8 cellular contexts compared by ENCODE assay signal in the genomic region with DNA sequence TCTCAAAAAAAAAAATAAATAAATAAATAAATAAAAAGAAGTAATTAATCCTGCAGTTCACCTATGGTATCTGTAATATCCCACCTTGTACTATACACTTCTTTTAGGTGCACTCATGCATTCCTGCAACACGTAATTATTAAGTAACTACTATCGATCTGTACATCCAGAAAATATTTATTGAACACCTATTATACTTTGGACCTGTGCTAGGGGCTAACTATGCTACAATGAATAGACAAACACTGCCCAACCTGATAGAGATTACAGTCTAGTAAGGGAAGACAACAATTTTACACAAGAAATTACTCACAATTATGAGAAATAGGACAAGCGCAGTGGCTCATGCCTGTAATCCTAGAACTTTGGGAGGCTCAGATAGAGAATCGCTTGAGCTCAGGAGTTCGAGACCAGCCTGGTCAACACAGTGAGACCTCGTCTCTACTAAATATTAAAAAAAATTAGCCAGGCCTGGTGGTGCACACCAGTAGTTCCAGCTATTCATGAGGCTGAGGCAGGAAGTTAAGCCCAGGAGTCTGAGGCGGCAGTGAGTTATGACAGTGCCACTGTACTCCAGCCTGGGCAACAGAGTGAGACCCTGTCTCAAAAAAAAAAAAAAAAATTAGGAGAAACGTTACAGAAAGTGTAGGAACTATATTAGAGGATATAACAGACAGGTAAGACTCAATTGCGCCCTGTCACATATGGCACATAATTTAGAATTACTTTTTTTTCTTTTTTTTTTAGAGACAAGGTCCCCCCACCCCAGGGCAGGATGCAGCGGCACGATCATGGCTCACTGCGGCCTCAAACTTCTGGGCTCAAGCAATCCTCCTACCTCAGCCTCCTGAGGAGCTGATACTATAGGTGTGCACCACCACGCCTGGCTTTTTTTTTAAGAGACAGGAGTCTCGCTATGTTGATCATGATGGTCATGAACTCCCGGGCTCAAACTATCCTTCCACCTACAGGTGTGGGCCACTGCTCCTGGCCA. TPM values are rescaled to one million over a fixed set of nuclear protein-coding genes. Genes with fewer than 3 reads are reported as not detected.
DNase-seq lines count a peak whose midpoint lies in the region; ATAC-seq and TF ChIP-seq lines count a peak whose summit lies in the region.

No MANE protein-coding gene starts in this region.

- H3K4me3 Mint-ChIP-seq in CD4-positive, alpha-beta T cell, result peak overlapping the region; percentile 93

- no peak overlapping the region for H4K8ac ChIP-seq in neuronal stem cell (ENCODE audit: low read depth, low read length)

- no peak overlapping the region for H4K91ac ChIP-seq in neuronal stem cell (ENCODE audit: low read depth, low read length, poor library complexity)

- H3K4ac ChIP-seq in neuronal stem cell (ENCODE audit: low read length), result no peak overlapping the region

- no peak for ATAC-seq in CD4-positive, alpha-beta T cell (ENCODE audit: poor library complexity)

- TF ChIP-seq CTCF in CD4-positive, alpha-beta T cell (IDR thresholded peaks at IDR 0.05), result no peak
- no peak for TF ChIP-seq CTCF in NB4 (IDR thresholded peaks at IDR 0.05; ENCODE audit: low read depth, low read length)

- H3K14ac ChIP-seq in neuronal stem cell (ENCODE audit: low read length), result no peak overlapping the region

- no peaks in the 10 kb centered on the region for H3K27me3 ChIP-seq in CD4-positive, alpha-beta T cell (ENCODE audit: control insufficient read depth, insufficient read depth, low read length)
- H3K27me3 ChIP-seq in ectodermal cell (ENCODE audit: control insufficient read depth, insufficient read depth, low read length, poor library complexity, severe bottlenecking), result peaks cover 24% of the 10 kb centered on the region
- H3K27me3 ChIP-seq in neuronal stem cell (ENCODE audit: control insufficient read depth in 3 of 3, insufficient read depth in 3 of 3, low read depth in 1 of 3, low read length in 3 of 3), result peaks cover 0 to 3% (median 2%) of the 10 kb centered on the region in 3 experiments

- H2BK12ac ChIP-seq in neuronal stem cell (ENCODE audit: low read length), result no peak overlapping the region

- no peak overlapping the region for H2BK5ac ChIP-seq in neuronal stem cell (ENCODE audit: low read length)

- H3K4me3 ChIP-seq in NB4 (ENCODE audit: low read depth, low read length) (peak overlapping the region; percentile 93), ectodermal cell (ENCODE audit: insufficient read depth, low read depth, low read length) (peak overlapping the region; percentile 66), neuronal stem cell (ENCODE audit: low read length in 2 of 2) (peak overlapping the region in 1 of 2 donors; percentile 67)

- no peak overlapping the region for H2AK5ac ChIP-seq in neuronal stem cell (ENCODE audit: low read depth, low read length)

- H3K18ac ChIP-seq in neuronal stem cell (ENCODE audit: low read length), result no peak overlapping the region

- H3K4me1 ChIP-seq in ectodermal cell (ENCODE audit: control insufficient read depth, insufficient read depth, low read length) (peaks cover 5% of the 10 kb centered on the region), neuronal stem cell (ENCODE audit: control insufficient read depth in 2 of 2, insufficient read depth in 1 of 2, low read depth in 1 of 2, low read length in 2 of 2) (peaks cover 2 to 4% of the 10 kb centered on the region in 2 donors)

- no peaks in the 10 kb centered on the region for H3K36me3 ChIP-seq in ectodermal cell (ENCODE audit: control insufficient read depth, insufficient read depth, low read length)
- H3K36me3 ChIP-seq in neuronal stem cell (replicated peaks in 1 of 2; ENCODE audit: control insufficient read depth in 2 of 2, insufficient read depth in 2 of 2, low read length in 2 of 2), result peaks cover 0 to 5% of the 10 kb centered on the region in 2 donors

- CTCF ChIA-PET in CD4-positive, alpha-beta T cell (lab: Charles Lee), result interaction anchor here (1.7 kb wide), 1 partner anchor 69 kb away, joined by 6 read pairs; no protein-coding TSS in a partner anchor

- peaks cover 40% of the 10 kb centered on the region for H3K4me1 Mint-ChIP-seq in CD4-positive, alpha-beta T cell (ENCODE audit: low read depth)

- no peak for TF ChIP-seq POLR2A in NB4 (IDR thresholded peaks at IDR 0.05; ENCODE audit: extremely low read depth, insufficient read length)

- H3K4me2 ChIP-seq in neuronal stem cell (ENCODE audit: insufficient read depth, low read length, poor library complexity, severe bottlenecking), result no peak overlapping the region

- H3K9me3 Mint-ChIP-seq in CD4-positive, alpha-beta T cell, result no peaks in the 10 kb centered on the region

- peak overlapping the region; percentile 93 for H3K27ac Mint-ChIP-seq in CD4-positive, alpha-beta T cell

- H3K27ac ChIP-seq in CD4-positive, alpha-beta T cell (ENCODE audit: low read depth, low read length), result no peak overlapping the region
- no peak overlapping the region for H3K27ac ChIP-seq in ectodermal cell (ENCODE audit: insufficient read depth, low read depth, low read length, poor library complexity, severe bottlenecking)
- H3K27ac ChIP-seq in neuronal stem cell (replicated peaks; ENCODE audit: low read length), result no peak overlapping the region

- H2AFZ ChIP-seq in neuronal stem cell (ENCODE audit: low read length), result peak overlapping the region; percentile 93

- H3K36me3 Mint-ChIP-seq in CD4-positive, alpha-beta T cell (ENCODE audit: low read depth), result peaks cover 14% of the 10 kb centered on the region

- whole genome bisulfite sequencing in ectodermal cell, 2 experiments, result 95 to 96% methylated on average over 15 of the region's 15 CpGs
- no CpG with 5 or more reads among the region's 15 CpGs for WGBS in neuronal stem cell (ENCODE audit: extremely low coverage in 2 of 2, insufficient read length in 2 of 2, insufficient replicate concordance in 1 of 2), 2 donors

- H3K27me3 Mint-ChIP-seq in CD4-positive, alpha-beta T cell, result peaks cover 6% of the 10 kb centered on the region

- POLR2A ChIA-PET in CD4-positive, alpha-beta T cell (lab: Charles Lee), result interaction anchor here (0.8 to 3.9 kb wide), 3 partner anchors 13 to 67 kb away, joined by 4 to 40 read pairs (median 14); partner anchors contain the start of gene CALM1

- no peak overlapping the region for H2BK120ac ChIP-seq in neuronal stem cell (ENCODE audit: low read depth, low read length)

- H3K79me1 ChIP-seq in neuronal stem cell (ENCODE audit: low read depth, low read length), result no peaks in the 10 kb centered on the region

- no peak overlapping the region for H3K9ac ChIP-seq in neuronal stem cell (ENCODE audit: low read depth, low read length, poor library complexity)

- intact Hi-C loops in CD4-positive, alpha-beta T cell (cut with DNase I, micrococcal nuclease), result loop anchor here (5.0 to 10.0 kb wide), 5 partner anchors 52 to 1774 kb away; partner anchors contain the start of genes CALM1 (in 2 of the 2), ATXN3 (in 1 of the 2) and TDP1 (in 1 of the 2)

- H2BK15ac ChIP-seq in neuronal stem cell (ENCODE audit: low read length), result no peak overlapping the region

- no peak for DNase-seq in CD4-positive, alpha-beta T cell
- DNase-seq in NB4 (ENCODE audit: low read depth) (no peak), neuronal stem cell (ENCODE audit: low spot score) (no peak), NCI-H187 (lab: John Stamatoyannopoulos, UW) (no peak), inferior parietal cortex (ENCODE audit: extremely low spot score) (no peak), NCI-H226 (no peak), ecto neural progenitor cell (ENCODE audit: low spot score) (no peak)

- no peaks in the 10 kb centered on the region for H3K9me3 ChIP-seq in CD4-positive, alpha-beta T cell (ENCODE audit: control insufficient read depth, low read length)
- H3K9me3 ChIP-seq in ectodermal cell (ENCODE audit: control insufficient read depth, low read length) (no peaks in the 10 kb centered on the region), neuronal stem cell (replicated peaks in 1 of 2; ENCODE audit: control insufficient read depth in 2 of 2, insufficient read depth in 1 of 2, low read depth in 1 of 2, low read length in 2 of 2) (no peaks in the 10 kb centered on the region)

- no peak overlapping the region for H3K23ac ChIP-seq in neuronal stem cell (ENCODE audit: low read depth, low read length, poor library complexity)

RNA-seq across cellular contexts. Expression of gene NRDE2, which starts 1.2 kb away (rescaled TPM):
- total RNA-seq in CD4-positive, alpha-beta T cell, result 10 to 100 TPM; 17.5 to 17.9 TPM
- polyA plus RNA-seq in ectodermal cell (2013, experiment 1 of 4), result 21.1 TPM
- 22.7 TPM for polyA plus RNA-seq in ectodermal cell (2013, experiment 2 of 4)
- 10.6 TPM for polyA plus RNA-seq in ectodermal cell (2013, experiment 3 of 4)
- 13.7 TPM for polyA plus RNA-seq in ectodermal cell (2013, experiment 4 of 4)
- polyA plus RNA-seq in neuronal stem cell (2013, experiment 1 of 2), result 7.0 TPM
- 7.1 TPM for polyA plus RNA-seq in neuronal stem cell (2013, experiment 2 of 2)
